ENCODE assay signal across 8 cellular contexts in the genomic region with DNA sequence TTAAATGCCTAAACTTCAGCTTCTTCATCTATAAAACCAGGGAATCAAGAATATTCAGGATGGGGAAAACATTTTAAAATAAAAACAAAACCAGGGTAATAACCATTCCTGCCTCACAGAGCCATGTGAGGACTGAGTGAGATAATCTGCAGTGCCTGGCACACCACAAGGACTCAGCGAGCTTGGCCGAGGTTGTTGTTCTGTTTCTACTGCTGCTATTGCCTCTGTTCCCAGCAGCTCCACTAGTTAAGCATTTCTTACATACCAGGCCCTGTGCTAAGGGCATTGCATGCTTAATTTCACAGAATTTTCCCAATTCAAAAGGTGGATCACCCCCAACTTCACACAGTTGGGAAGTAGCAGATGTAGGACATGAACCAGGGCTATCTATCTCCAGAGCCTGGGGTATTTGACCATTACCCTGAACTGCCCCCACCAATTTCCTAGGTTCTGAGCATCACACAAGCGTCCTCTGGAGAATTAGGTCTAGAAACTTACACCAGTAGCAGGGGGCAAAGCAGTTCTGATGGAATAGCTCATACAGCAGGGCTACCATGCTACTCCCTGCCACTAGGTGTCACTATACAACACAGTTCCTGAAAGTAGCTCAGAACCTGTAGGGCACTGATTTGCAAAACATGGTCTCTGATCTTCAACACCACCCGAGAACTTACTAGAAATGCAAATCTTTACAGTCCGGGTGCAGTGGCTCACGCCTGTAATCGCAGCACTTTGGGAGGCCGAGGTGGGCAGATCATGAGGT.
DNase-seq lines count a peak whose midpoint lies in the region; ATAC-seq and TF ChIP-seq lines count a peak whose summit lies in the region.

No MANE protein-coding gene starts in this region.

- H3K36me3 ChIP-seq in fibroblast of lung (ENCODE audit: control insufficient read depth, insufficient read depth, low read length) (peaks cover 57% of the 10 kb centered on the region), skeletal muscle satellite cell (ENCODE audit: insufficient read depth, low read length) (peaks cover 87% of the 10 kb centered on the region)

- H3K4me3 ChIP-seq in fibroblast of lung (replicated peaks in 1 of 4; ENCODE audit: control extremely low read depth in 1 of 4, insufficient read depth in 1 of 4, low read depth in 3 of 4, low read length in 4 of 4), result no peak overlapping the region
- no peak overlapping the region for H3K4me3 ChIP-seq in skeletal muscle satellite cell (ENCODE audit: low read length)

- H3K79me2 ChIP-seq in fibroblast of lung (ENCODE audit: control insufficient read depth, insufficient read depth, low read length), result peaks cover 74% of the 10 kb centered on the region

- H3K27ac Mint-ChIP-seq in activated CD4-positive, alpha-beta T cell treated with anti-CD3 and anti-CD28 coated beads for 36 hours, result no peak overlapping the region

- intact Hi-C loops in activated CD4-positive, alpha-beta T cell treated with anti-CD3 and anti-CD28 coated beads for 36 hours (cut with DNase I, micrococcal nuclease), result no loop called here

- CTCF ChIA-PET in activated CD4-positive, alpha-beta T cell treated with anti-CD3 and anti-CD28 coated beads for 36 hours (lab: Charles Lee), result interaction anchor here (0.5 to 1.8 kb wide), 17 partner anchors 9 to 678 kb away, joined by 3 to 9 read pairs (median 3); partner anchors contain the start of genes DNM1 and TOR2A

- no peak overlapping the region for H3K4me3 Mint-ChIP-seq in activated CD4-positive, alpha-beta T cell treated with anti-CD3 and anti-CD28 coated beads for 36 hours
- no peak overlapping the region for H3K4me3 Mint-ChIP-seq in activated T-cell treated with anti-CD3 and anti-CD28 coated beads, Interleukin-2, amount 50 U/mL, for 4 hours

- H3K9me3 ChIP-seq in fibroblast of lung (ENCODE audit: control insufficient read depth, insufficient read depth, low read depth, low read length), result no peaks in the 10 kb centered on the region
- no peaks in the 10 kb centered on the region for H3K9me3 ChIP-seq in skeletal muscle satellite cell (replicated peaks; ENCODE audit: low read length)

- H3K27me3 Mint-ChIP-seq in activated CD4-positive, alpha-beta T cell treated with anti-CD3 and anti-CD28 coated beads for 36 hours, result no peaks in the 10 kb centered on the region
- no peaks in the 10 kb centered on the region for H3K27me3 Mint-ChIP-seq in activated T-cell treated with anti-CD3 and anti-CD28 coated beads, Interleukin-2, amount 50 U/mL, for 4 hours (ENCODE audit: low read depth)

- no peak overlapping the region for H3K27ac ChIP-seq in fibroblast of lung (ENCODE audit: insufficient read depth, low read length)

- peaks cover 18% of the 10 kb centered on the region for H3K9me3 Mint-ChIP-seq in activated CD4-positive, alpha-beta T cell treated with anti-CD3 and anti-CD28 coated beads for 36 hours (ENCODE audit: low read depth)
- H3K9me3 Mint-ChIP-seq in activated T-cell treated with anti-CD3 and anti-CD28 coated beads, Interleukin-2, amount 50 U/mL, for 4 hours, result peaks cover 9% of the 10 kb centered on the region

- no peaks in the 10 kb centered on the region for H3K4me1 Mint-ChIP-seq in activated CD4-positive, alpha-beta T cell treated with anti-CD3 and anti-CD28 coated beads for 36 hours
- no peaks in the 10 kb centered on the region for H3K4me1 Mint-ChIP-seq in activated T-cell treated with anti-CD3 and anti-CD28 coated beads, Interleukin-2, amount 50 U/mL, for 4 hours (ENCODE audit: low read depth)

- H3K4me1 ChIP-seq in fibroblast of lung (ENCODE audit: control insufficient read depth, extremely low read depth, insufficient read depth, low read length) (peaks cover 31% of the 10 kb centered on the region), skeletal muscle satellite cell (ENCODE audit: control insufficient read depth, insufficient read depth, low read length) (peaks cover 71% of the 10 kb centered on the region)

- H4K20me1 ChIP-seq in fibroblast of lung (ENCODE audit: control insufficient read depth, extremely low read depth, insufficient read depth, low read length), result no peaks in the 10 kb centered on the region

- H3K27me3 ChIP-seq in fibroblast of lung (ENCODE audit: control insufficient read depth, insufficient read depth, low read length) (no peaks in the 10 kb centered on the region), skeletal muscle satellite cell (ENCODE audit: control insufficient read depth, insufficient read depth, low read length) (no peaks in the 10 kb centered on the region)

- peaks cover 27% of the 10 kb centered on the region for H3K36me3 Mint-ChIP-seq in activated CD4-positive, alpha-beta T cell treated with anti-CD3 and anti-CD28 coated beads for 36 hours (ENCODE audit: low read depth)
- peaks cover 12% of the 10 kb centered on the region for H3K36me3 Mint-ChIP-seq in activated T-cell treated with anti-CD3 and anti-CD28 coated beads, Interleukin-2, amount 50 U/mL, for 4 hours (ENCODE audit: insufficient read depth)

- H3K9ac ChIP-seq in fibroblast of lung (ENCODE audit: insufficient read depth, low read length) (no peak overlapping the region), skeletal muscle satellite cell (ENCODE audit: low read depth, low read length) (peak overlapping the region; percentile 58)

- peak; percentile 49 for ATAC-seq in activated CD4-positive, alpha-beta T cell treated with anti-CD3 and anti-CD28 coated beads for 36 hours
- no peak for ATAC-seq in activated T-cell treated with anti-CD3 and anti-CD28 coated beads, Interleukin-2, amount 50 U/mL, for 4 hours

- H3K4me2 ChIP-seq in fibroblast of lung (ENCODE audit: extremely low read depth, insufficient read depth, low read length) (no peak overlapping the region), skeletal muscle satellite cell (ENCODE audit: low read length) (no peak overlapping the region)

- peak; percentile 72 to 74 for TF ChIP-seq CTCF in fibroblast of lung (conservative IDR thresholded peaks at IDR 0.05 in 1 of 2, IDR thresholded peaks at IDR 0.05 in 1 of 2; ENCODE audit: low read depth in 1 of 2, low read length in 2 of 2)

- H2AFZ ChIP-seq in fibroblast of lung (ENCODE audit: low read length), result no peak overlapping the region

- DNase-seq in activated CD4-positive, alpha-beta T cell treated with anti-CD3 and anti-CD28 coated beads for 36 hours, result peak; percentile 37
- DNase-seq in activated CD4-positive, alpha-beta T cell treated with anti-CD3 and anti-CD28 coated beads for 1 hour, result no peak
- DNase-seq in RPMI7951 (ENCODE audit: low read depth), result peak; percentile 64
- peak in 1 of 2 donors; percentile 71 for DNase-seq in fibroblast of lung (ENCODE audit: low read depth in 2 of 2)
- DNase-seq in NCI-H446 (lab: John Stamatoyannopoulos, UW), result no peak
- DNase-seq in activated T-cell treated with anti-CD3 and anti-CD28 coated beads, Interleukin-2, amount 50 U/mL, for 4 hours, result no peak
- no peak for DNase-seq in effector CD8-positive, alpha-beta T cell (lab: John Stamatoyannopoulos, UW)

- POLR2A ChIA-PET in activated CD4-positive, alpha-beta T cell treated with anti-CD3 and anti-CD28 coated beads for 36 hours (lab: Charles Lee), result no interaction called here

Comparison
In these comparisons a context has a peak if more than half of its experiments do, and no peak if none do; other contexts are left out.
1. DNase-seq: peak in activated CD4-positive, alpha-beta T cell treated with anti-CD3 and anti-CD28 coated beads for 36 hours (single experiment) and RPMI7951 (single experiment); none in activated CD4-positive, alpha-beta T cell treated with anti-CD3 and anti-CD28 coated beads for 1 hour (single experiment), NCI-H446 (0 of 2), activated T-cell treated with anti-CD3 and anti-CD28 coated beads, Interleukin-2, amount 50 U/mL, for 4 hours (single experiment) and effector CD8-positive, alpha-beta T cell (single experiment).